Comparison of ENCODE assay signal across 8 cellular contexts in genomic region chr4:173168396-173169177, GRCh38. TPM values are rescaled to one million over a fixed set of nuclear protein-coding genes. Genes with fewer than 3 reads are reported as not detected.
DNase-seq lines count a peak whose midpoint lies in the region; FAIRE-seq and TF ChIP-seq lines count a peak whose summit lies in the region.

Gene GALNT7 (plus strand): TSS chr4:173168811. CDS start chr4:173168836, 25 bp downstream.

- WGBS in thymus, result under 1% methylated on average over 64 of the region's 64 CpGs

- H3K36me3 ChIP-seq in thymus (ENCODE audit: control insufficient read depth, insufficient read depth), result no peaks in the 10 kb centered on the region

- H3K4me1 ChIP-seq in thymus (ENCODE audit: control insufficient read depth, insufficient read depth, low read length), result peaks cover 31% of the 10 kb centered on the region

- no peak for FAIRE-seq in H54 (lab: Jason Lieb, UNC)

- no peak for TF ChIP-seq POLR2A in H54 (IDR thresholded peaks at IDR 0.05; ENCODE audit: low read depth, low read length)

- H3K27ac ChIP-seq in thymus (ENCODE audit: low read depth), result peak within 1 kb of the TSS; percentile 95

- in situ Hi-C loops in SK-MEL-5 (cut with HindIII; ENCODE audit: low pct_unique_long_range_greater_than_20kb, low sequenced_read_pairs), result no loop called here

- H3K4me3 ChIP-seq in thymus (ENCODE audit: low read length), result peak within 1 kb of the TSS; percentile 64

- no peaks in the 10 kb centered on the region for H3K9me3 ChIP-seq in thymus (ENCODE audit: control insufficient read depth)

- DNase-seq in ELR (ENCODE audit: low read depth) (peak; percentile 64), H54 (ENCODE audit: insufficient read length, low spot score) (peak; percentile 60), M059J (ENCODE audit: low read depth) (peak; percentile 70), SK-MEL-5 (ENCODE audit: low read depth, low spot score) (peak; percentile 81), germinal center (ENCODE audit: low spot score) (peak; percentile 79), occipital lobe (lab: John Stamatoyannopoulos, UW) (peak; percentile 43)
- peak; percentile 6 to 56 (median 24) for DNase-seq in activated naive CD4-positive, alpha-beta T cell (lab: John Stamatoyannopoulos, UW)

- H3K27me3 ChIP-seq in thymus (ENCODE audit: control insufficient read depth, insufficient read depth), result no peaks in the 10 kb centered on the region

RNA-seq across cellular contexts. Expression of gene GALNT7, which starts in this region (rescaled TPM):
- 23.8 and 37.6 TPM in 2 replicates for total RNA-seq in M059J (2014; rRNA removed; shearing (Covaris generic))
- total RNA-seq in SK-MEL-5 (2014; rRNA removed; shearing (Covaris generic)), result 22.1 and 23.7 TPM in 2 replicates
- polyA plus RNA-seq in SK-MEL-5 (2015; cell fraction: cytosol; rRNA removed), result 18.8 and 27.0 TPM in 2 replicates
- polyA plus RNA-seq in SK-MEL-5 (2015; cell fraction: nucleus; rRNA removed), result 46.4 and 54.0 TPM in 2 replicates
- 17.8 TPM for total RNA-seq in occipital lobe
- 40.5 TPM for polyA plus RNA-seq in thymus

Comparison
In these comparisons a context has a peak if more than half of its experiments do, and no peak if none do; other contexts are left out.
1. Peak in every context shown above with its lines: DNase-seq, H3K4me3 ChIP-seq and H3K27ac ChIP-seq.
2. DNase-seq: peak in every context shown above with its lines; median percentile 81 in SK-MEL-5; 79 in germinal center; 70 in M059J; 64 in ELR; 60 in H54; 43 in occipital lobe; 24 in activated naive CD4-positive, alpha-beta T cell.